Comparison of ENCODE assay signal across 1 cellular context in the genomic region with DNA sequence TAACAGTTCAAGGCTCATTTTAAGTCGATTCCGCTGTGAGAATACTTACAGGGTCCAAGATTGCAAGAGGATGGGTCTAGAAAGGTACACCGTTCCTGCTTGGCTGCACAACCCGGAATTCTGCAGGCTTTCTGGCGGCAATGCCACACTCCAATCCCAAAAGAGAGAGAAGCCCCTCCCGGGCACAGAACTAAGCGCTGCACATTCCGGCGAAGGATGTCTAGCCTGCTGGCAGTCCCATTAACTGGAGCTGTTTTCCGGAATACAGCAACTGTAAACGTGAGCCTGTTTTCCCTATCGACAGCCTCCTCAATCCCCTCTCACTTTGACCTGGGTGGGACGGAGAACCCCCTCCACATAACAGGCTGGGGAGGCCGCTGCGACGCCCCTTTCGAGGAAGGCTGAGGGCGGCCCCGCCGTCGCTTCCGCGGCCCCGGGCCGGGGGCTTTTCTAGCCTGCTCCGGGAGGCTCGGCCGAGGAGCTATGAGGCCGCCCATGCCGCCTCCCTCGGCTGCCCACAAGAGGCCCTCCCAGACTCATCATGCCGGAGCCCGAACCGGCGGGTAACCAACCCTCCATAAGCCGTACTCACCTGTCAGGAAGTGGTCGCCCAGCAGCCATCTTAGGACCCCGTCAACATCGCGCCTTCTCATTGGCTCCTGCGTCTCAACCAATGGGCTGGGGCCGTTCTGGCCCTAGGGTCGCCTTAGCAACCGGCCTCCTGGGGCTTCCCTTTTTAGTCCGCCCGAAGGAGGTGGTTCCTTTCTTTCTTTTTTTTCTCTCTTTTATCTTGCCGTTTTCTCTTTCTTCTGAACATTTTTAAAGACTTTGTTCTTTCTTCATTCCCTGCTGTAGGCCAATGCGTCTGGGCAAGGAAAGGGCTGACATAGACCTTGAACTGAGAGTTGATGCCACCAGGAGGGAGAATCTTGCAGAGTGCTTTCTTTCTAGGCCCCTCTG.
A peak's percentile ranks its signal among the peaks of the same experiment; 100 is the strongest.
TF ChIP-seq lines count a peak whose summit lies in the region.

A gene (minus strand): TSS at position 647 of the 960 bp plus-strand sequence. CDS start 5,909 bp downstream, outside the sequence.

TF ChIP-seq in HepG2, 621 proteins besides CTCF, POLR2A, EP300 and RAD21 (continued from another document and continues in another):
- TF ChIP-seq, protein P1, sequence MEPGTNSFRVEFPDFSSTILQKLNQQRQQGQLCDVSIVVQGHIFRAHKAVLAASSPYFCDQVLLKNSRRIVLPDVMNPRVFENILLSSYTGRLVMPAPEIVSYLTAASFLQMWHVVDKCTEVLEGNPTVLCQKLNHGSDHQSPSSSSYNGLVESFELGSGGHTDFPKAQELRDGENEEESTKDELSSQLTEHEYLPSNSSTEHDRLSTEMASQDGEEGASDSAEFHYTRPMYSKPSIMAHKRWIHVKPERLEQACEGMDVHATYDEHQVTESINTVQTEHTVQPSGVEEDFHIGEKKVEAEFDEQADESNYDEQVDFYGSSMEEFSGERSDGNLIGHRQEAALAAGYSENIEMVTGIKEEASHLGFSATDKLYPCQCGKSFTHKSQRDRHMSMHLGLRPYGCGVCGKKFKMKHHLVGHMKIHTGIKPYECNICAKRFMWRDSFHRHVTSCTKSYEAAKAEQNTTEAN (CRISPR knock-in tag; conservative IDR thresholded peaks at IDR 0.05), result no peak
- TF ChIP-seq ZFP36L1 (CRISPR knock-in tag; IDR thresholded peaks at IDR 0.05) (no peak), KDM5A (IDR thresholded peaks at IDR 0.05; ENCODE audit: borderline replicate concordance, low read length) (peak; percentile 98), ZBTB7B (CRISPR knock-in tag; IDR thresholded peaks at IDR 0.05) (peak; percentile 61; the same call in 1 of the 2 replicates), TOPORS (CRISPR knock-in tag; IDR thresholded peaks at IDR 0.05) (no peak), SMAD9 (CRISPR knock-in tag; IDR thresholded peaks at IDR 0.05) (no peak), ZNF230 (CRISPR knock-in tag; IDR thresholded peaks at IDR 0.05) (no peak), ATF7 (IDR thresholded peaks at IDR 0.05) (no peak), ATF7 (CRISPR knock-in tag; IDR thresholded peaks at IDR 0.05) (no peak), ZNF253 (CRISPR knock-in tag; IDR thresholded peaks at IDR 0.05; ENCODE audit: borderline replicate concordance) (no peak), ZNF850 (CRISPR knock-in tag; conservative IDR thresholded peaks at IDR 0.05) (no peak), NR2F1 (CRISPR knock-in tag; IDR thresholded peaks at IDR 0.05) (no peak), PAWR (CRISPR knock-in tag; IDR thresholded peaks at IDR 0.05; ENCODE audit: borderline replicate concordance) (no peak), ZNF788 (CRISPR knock-in tag; IDR thresholded peaks at IDR 0.05; ENCODE audit: borderline replicate concordance) (no peak), ZNF558 (CRISPR knock-in tag; IDR thresholded peaks at IDR 0.05; ENCODE audit: borderline replicate concordance) (no peak), ZNF317 (CRISPR knock-in tag; IDR thresholded peaks at IDR 0.05) (no peak), ZNF678 (CRISPR knock-in tag; IDR thresholded peaks at IDR 0.05) (no peak), HNRNPH1 (optimal IDR thresholded peaks at IDR 0.05; ENCODE audit: low read depth, low read length) (no peak), U2AF1 (optimal IDR thresholded peaks at IDR 0.05; ENCODE audit: low read depth, low read length) (no peak), FOXM1 (CRISPR knock-in tag; IDR thresholded peaks at IDR 0.05) (no peak), ZBTB3 (CRISPR knock-in tag; IDR thresholded peaks at IDR 0.05; ENCODE audit: borderline replicate concordance, low read depth) (no peak), ZNF180 (CRISPR knock-in tag; IDR thresholded peaks at IDR 0.05; ENCODE audit: borderline replicate concordance, low read depth) (no peak), NFIC (IDR thresholded peaks at IDR 0.05; ENCODE audit: low read length) (0 out of 2 replicates have a peak, but pooled peaks have one; percentile 5), ZNF382 (CRISPR knock-in tag; IDR thresholded peaks at IDR 0.05; ENCODE audit: borderline replicate concordance) (no peak), DPF2 (CRISPR knock-in tag; IDR thresholded peaks at IDR 0.05; ENCODE audit: borderline replicate concordance, low read depth) (no peak), NFYC (CRISPR knock-in tag; IDR thresholded peaks at IDR 0.05) (peak; percentile 99), MXD4 (CRISPR knock-in tag; IDR thresholded peaks at IDR 0.05) (no peak), CHCHD3 (CRISPR knock-in tag; IDR thresholded peaks at IDR 0.05) (no peak), ZNF749 (CRISPR knock-in tag; IDR thresholded peaks at IDR 0.05; ENCODE audit: borderline replicate concordance) (no peak), TBP (CRISPR knock-in tag; IDR thresholded peaks at IDR 0.05) (no peak), FOSL2 (CRISPR knock-in tag; IDR thresholded peaks at IDR 0.05) (no peak), NAIF1 (CRISPR knock-in tag; IDR thresholded peaks at IDR 0.05; ENCODE audit: borderline replicate concordance) (0 out of 2 replicates have a peak, but pooled peaks have one; percentile 17)
- TF ChIP-seq, protein P2, sequence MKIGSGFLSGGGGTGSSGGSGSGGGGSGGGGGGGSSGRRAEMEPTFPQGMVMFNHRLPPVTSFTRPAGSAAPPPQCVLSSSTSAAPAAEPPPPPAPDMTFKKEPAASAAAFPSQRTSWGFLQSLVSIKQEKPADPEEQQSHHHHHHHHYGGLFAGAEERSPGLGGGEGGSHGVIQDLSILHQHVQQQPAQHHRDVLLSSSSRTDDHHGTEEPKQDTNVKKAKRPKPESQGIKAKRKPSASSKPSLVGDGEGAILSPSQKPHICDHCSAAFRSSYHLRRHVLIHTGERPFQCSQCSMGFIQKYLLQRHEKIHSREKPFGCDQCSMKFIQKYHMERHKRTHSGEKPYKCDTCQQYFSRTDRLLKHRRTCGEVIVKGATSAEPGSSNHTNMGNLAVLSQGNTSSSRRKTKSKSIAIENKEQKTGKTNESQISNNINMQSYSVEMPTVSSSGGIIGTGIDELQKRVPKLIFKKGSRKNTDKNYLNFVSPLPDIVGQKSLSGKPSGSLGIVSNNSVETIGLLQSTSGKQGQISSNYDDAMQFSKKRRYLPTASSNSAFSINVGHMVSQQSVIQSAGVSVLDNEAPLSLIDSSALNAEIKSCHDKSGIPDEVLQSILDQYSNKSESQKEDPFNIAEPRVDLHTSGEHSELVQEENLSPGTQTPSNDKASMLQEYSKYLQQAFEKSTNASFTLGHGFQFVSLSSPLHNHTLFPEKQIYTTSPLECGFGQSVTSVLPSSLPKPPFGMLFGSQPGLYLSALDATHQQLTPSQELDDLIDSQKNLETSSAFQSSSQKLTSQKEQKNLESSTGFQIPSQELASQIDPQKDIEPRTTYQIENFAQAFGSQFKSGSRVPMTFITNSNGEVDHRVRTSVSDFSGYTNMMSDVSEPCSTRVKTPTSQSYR (CRISPR knock-in tag; IDR thresholded peaks at IDR 0.05; ENCODE audit: borderline replicate concordance), result no peak
- TF ChIP-seq, protein P3, sequence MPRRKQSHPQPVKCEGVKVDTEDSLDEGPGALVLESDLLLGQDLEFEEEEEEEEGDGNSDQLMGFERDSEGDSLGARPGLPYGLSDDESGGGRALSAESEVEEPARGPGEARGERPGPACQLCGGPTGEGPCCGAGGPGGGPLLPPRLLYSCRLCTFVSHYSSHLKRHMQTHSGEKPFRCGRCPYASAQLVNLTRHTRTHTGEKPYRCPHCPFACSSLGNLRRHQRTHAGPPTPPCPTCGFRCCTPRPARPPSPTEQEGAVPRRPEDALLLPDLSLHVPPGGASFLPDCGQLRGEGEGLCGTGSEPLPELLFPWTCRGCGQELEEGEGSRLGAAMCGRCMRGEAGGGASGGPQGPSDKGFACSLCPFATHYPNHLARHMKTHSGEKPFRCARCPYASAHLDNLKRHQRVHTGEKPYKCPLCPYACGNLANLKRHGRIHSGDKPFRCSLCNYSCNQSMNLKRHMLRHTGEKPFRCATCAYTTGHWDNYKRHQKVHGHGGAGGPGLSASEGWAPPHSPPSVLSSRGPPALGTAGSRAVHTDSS (CRISPR knock-in tag; conservative IDR thresholded peaks at IDR 0.05), result no peak
- TF ChIP-seq, protein P4, sequence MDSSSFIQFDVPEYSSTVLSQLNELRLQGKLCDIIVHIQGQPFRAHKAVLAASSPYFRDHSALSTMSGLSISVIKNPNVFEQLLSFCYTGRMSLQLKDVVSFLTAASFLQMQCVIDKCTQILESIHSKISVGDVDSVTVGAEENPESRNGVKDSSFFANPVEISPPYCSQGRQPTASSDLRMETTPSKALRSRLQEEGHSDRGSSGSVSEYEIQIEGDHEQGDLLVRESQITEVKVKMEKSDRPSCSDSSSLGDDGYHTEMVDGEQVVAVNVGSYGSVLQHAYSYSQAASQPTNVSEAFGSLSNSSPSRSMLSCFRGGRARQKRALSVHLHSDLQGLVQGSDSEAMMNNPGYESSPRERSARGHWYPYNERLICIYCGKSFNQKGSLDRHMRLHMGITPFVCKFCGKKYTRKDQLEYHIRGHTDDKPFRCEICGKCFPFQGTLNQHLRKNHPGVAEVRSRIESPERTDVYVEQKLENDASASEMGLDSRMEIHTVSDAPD (CRISPR knock-in tag; IDR thresholded peaks at IDR 0.05), result no peak
- TF ChIP-seq, protein P5, sequence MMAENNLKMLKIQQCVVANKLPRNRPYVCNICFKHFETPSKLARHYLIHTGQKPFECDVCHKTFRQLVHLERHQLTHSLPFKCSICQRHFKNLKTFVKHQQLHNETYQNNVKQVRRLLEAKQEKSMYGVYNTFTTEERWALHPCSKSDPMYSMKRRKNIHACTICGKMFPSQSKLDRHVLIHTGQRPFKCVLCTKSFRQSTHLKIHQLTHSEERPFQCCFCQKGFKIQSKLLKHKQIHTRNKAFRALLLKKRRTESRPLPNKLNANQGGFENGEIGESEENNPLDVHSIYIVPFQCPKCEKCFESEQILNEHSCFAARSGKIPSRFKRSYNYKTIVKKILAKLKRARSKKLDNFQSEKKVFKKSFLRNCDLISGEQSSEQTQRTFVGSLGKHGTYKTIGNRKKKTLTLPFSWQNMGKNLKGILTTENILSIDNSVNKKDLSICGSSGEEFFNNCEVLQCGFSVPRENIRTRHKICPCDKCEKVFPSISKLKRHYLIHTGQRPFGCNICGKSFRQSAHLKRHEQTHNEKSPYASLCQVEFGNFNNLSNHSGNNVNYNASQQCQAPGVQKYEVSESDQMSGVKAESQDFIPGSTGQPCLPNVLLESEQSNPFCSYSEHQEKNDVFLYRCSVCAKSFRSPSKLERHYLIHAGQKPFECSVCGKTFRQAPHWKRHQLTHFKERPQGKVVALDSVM (CRISPR knock-in tag; IDR thresholded peaks at IDR 0.05), result peak; percentile 56
- TF ChIP-seq, protein P6, sequence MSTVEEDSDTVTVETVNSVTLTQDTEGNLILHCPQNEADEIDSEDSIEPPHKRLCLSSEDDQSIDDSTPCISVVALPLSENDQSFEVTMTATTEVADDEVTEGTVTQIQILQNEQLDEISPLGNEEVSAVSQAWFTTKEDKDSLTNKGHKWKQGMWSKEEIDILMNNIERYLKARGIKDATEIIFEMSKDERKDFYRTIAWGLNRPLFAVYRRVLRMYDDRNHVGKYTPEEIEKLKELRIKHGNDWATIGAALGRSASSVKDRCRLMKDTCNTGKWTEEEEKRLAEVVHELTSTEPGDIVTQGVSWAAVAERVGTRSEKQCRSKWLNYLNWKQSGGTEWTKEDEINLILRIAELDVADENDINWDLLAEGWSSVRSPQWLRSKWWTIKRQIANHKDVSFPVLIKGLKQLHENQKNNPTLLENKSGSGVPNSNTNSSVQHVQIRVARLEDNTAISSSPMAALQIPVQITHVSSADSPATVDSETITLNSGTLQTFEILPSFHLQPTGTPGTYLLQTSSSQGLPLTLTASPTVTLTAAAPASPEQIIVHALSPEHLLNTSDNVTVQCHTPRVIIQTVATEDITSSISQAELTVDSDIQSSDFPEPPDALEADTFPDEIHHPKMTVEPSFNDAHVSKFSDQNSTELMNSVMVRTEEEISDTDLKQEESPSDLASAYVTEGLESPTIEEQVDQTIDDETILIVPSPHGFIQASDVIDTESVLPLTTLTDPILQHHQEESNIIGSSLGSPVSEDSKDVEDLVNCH (CRISPR knock-in tag; IDR thresholded peaks at IDR 0.05), result no peak
- TF ChIP-seq, protein P7, sequence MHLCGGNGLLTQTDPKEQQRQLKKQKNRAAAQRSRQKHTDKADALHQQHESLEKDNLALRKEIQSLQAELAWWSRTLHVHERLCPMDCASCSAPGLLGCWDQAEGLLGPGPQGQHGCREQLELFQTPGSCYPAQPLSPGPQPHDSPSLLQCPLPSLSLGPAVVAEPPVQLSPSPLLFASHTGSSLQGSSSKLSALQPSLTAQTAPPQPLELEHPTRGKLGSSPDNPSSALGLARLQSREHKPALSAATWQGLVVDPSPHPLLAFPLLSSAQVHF (CRISPR knock-in tag; IDR thresholded peaks at IDR 0.05), result no peak
- TF ChIP-seq, protein P8, sequence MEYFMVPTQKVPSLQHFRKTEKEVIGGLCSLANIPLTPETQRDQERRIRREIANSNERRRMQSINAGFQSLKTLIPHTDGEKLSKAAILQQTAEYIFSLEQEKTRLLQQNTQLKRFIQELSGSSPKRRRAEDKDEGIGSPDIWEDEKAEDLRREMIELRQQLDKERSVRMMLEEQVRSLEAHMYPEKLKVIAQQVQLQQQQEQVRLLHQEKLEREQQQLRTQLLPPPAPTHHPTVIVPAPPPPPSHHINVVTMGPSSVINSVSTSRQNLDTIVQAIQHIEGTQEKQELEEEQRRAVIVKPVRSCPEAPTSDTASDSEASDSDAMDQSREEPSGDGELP (IDR thresholded peaks at IDR 0.05; ENCODE audit: borderline replicate concordance, low read depth), result peak; percentile 38; the same call in 1 of the 2 replicates
- TF ChIP-seq, protein P9, sequence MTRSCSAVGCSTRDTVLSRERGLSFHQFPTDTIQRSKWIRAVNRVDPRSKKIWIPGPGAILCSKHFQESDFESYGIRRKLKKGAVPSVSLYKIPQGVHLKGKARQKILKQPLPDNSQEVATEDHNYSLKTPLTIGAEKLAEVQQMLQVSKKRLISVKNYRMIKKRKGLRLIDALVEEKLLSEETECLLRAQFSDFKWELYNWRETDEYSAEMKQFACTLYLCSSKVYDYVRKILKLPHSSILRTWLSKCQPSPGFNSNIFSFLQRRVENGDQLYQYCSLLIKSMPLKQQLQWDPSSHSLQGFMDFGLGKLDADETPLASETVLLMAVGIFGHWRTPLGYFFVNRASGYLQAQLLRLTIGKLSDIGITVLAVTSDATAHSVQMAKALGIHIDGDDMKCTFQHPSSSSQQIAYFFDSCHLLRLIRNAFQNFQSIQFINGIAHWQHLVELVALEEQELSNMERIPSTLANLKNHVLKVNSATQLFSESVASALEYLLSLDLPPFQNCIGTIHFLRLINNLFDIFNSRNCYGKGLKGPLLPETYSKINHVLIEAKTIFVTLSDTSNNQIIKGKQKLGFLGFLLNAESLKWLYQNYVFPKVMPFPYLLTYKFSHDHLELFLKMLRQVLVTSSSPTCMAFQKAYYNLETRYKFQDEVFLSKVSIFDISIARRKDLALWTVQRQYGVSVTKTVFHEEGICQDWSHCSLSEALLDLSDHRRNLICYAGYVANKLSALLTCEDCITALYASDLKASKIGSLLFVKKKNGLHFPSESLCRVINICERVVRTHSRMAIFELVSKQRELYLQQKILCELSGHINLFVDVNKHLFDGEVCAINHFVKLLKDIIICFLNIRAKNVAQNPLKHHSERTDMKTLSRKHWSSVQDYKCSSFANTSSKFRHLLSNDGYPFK (CRISPR knock-in tag; IDR thresholded peaks at IDR 0.05; ENCODE audit: borderline replicate concordance), result peak; percentile 92
- TF ChIP-seq, protein P10, sequence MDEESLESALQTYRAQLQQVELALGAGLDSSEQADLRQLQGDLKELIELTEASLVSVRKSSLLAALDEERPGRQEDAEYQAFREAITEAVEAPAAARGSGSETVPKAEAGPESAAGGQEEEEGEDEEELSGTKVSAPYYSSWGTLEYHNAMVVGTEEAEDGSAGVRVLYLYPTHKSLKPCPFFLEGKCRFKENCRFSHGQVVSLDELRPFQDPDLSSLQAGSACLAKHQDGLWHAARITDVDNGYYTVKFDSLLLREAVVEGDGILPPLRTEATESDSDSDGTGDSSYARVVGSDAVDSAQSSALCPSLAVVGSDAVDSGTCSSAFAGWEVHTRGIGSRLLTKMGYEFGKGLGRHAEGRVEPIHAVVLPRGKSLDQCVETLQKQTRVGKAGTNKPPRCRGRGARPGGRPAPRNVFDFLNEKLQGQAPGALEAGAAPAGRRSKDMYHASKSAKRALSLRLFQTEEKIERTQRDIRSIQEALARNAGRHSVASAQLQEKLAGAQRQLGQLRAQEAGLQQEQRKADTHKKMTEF (CRISPR knock-in tag; IDR thresholded peaks at IDR 0.05), result peak; percentile 49; the same call in 1 of the 2 replicates
